8 cellular contexts compared by ENCODE assay signal in genomic region chr21:45288441-45288841, GRCh38. TPM values are rescaled to one million over a fixed set of nuclear protein-coding genes. Genes with fewer than 3 reads are reported as not detected.
DNase-seq lines count a peak whose midpoint lies in the region; ATAC-seq and TF ChIP-seq lines count a peak whose summit lies in the region.

No MANE protein-coding gene starts in this region.

- no peaks in the 10 kb centered on the region for H3K27me3 ChIP-seq in BE2C

- TF ChIP-seq CTCF in BE2C (IDR thresholded peaks at IDR 0.05; ENCODE audit: low read depth, low read length) (no peak), cardiac fibroblast (IDR thresholded peaks at IDR 0.05; ENCODE audit: low read depth, low read length) (no peak)

- ATAC-seq in HG03045 (IDR thresholded peaks at IDR 0.05; ENCODE audit: unreplicated experiment) (peak; percentile 1), naive B cell (ENCODE audit: low read depth in 2 of 2) (no peak), HG02571 (IDR thresholded peaks at IDR 0.05; ENCODE audit: unreplicated experiment) (no peak)

- H3K27ac Mint-ChIP-seq in naive B cell = peak overlapping the region in 2 of 6 donors; percentile 15 to 93

- peaks cover 10 to 13% of the 10 kb centered on the region in 2 donors for H3K36me3 Mint-ChIP-seq in naive B cell

- DNase-seq in BE2C = peak; percentile 15
- DNase-seq in cardiac fibroblast (ENCODE audit: low read depth in 2 of 2) = no peak
- DNase-seq in naive B cell = no peak
- DNase-seq in activated gamma-delta T cell treated with Interleukin-2 at 50 U/mL for 16 hours = no peak
- DNase-seq in activated CD4-positive, alpha-beta T cell treated with anti-CD3 and anti-CD28 coated beads, Interleukin-2, amount 50 U/mL, for 1 hour = no peak
- no peak for DNase-seq in GM03348 (ENCODE audit: low spot score)

- peaks cover 3% of the 10 kb centered on the region; the same call in 1 of the 2 replicates for H3K4me1 ChIP-seq in BE2C

- no peaks in the 10 kb centered on the region for H3K9me3 ChIP-seq in BE2C

- H3K27me3 Mint-ChIP-seq in naive B cell = no peaks in the 10 kb centered on the region

- peaks cover 19% of the 10 kb centered on the region for H3K36me3 ChIP-seq in BE2C

- H3K9me3 Mint-ChIP-seq in naive B cell = no peaks in the 10 kb centered on the region

- H3K4me3 ChIP-seq in BE2C (ENCODE audit: low read depth, low read length) (peak overlapping the region; percentile 73), cardiac fibroblast (replicated peaks in 1 of 2; ENCODE audit: low read depth in 2 of 2, low read length in 2 of 2) (peak overlapping the region; percentile 79)

- peak overlapping the region; percentile 47 to 92 (median 78) for H3K4me3 Mint-ChIP-seq in naive B cell

- peaks cover 16 to 28% (median 21%) of the 10 kb centered on the region in 3 donors for H3K4me1 Mint-ChIP-seq in naive B cell

RNA-seq across cellular contexts. Expression of gene POFUT2, which starts 0.7 kb away (rescaled TPM):
- polyA plus RNA-seq in BE2C (2012; ENCODE audit: insufficient read depth, insufficient read length, low read depth) = 83.0 TPM
- 10 to 100 TPM in 1 of 6 donors, 1 to 10 TPM in 5; 2.8 to 10.2 (median 5.2) TPM for polyA plus RNA-seq in naive B cell (ENCODE audit: low read depth in 6 of 6)
